Comparison of ENCODE assay signal across 1 cellular context in the genomic region with DNA sequence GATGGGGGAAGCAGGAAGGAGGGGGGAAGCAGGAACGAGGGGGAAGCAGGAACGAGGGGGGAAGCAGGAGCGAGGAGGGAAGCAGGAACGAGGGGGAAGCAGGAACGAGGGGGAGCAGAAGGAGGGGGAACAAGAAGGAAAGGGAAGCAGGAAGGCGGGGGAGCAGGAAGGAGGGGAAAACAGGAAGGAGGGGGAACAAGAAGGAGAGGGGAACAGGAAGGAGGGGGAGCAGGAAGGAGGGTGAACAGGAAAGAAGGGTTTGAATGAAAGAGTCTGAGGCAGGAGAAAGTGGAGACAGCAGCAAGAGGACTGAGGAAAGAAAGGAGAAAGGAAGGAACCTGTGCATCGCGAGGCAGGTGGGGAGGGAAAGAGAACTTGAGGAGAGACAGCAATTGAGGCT.
TF ChIP-seq lines count a peak whose summit lies in the region.

No MANE protein-coding gene starts in this region.

TF ChIP-seq in GM12878, 131 proteins besides CTCF, POLR2A, EP300 and RAD21 (continued from another document):
- TF ChIP-seq, protein P1, sequence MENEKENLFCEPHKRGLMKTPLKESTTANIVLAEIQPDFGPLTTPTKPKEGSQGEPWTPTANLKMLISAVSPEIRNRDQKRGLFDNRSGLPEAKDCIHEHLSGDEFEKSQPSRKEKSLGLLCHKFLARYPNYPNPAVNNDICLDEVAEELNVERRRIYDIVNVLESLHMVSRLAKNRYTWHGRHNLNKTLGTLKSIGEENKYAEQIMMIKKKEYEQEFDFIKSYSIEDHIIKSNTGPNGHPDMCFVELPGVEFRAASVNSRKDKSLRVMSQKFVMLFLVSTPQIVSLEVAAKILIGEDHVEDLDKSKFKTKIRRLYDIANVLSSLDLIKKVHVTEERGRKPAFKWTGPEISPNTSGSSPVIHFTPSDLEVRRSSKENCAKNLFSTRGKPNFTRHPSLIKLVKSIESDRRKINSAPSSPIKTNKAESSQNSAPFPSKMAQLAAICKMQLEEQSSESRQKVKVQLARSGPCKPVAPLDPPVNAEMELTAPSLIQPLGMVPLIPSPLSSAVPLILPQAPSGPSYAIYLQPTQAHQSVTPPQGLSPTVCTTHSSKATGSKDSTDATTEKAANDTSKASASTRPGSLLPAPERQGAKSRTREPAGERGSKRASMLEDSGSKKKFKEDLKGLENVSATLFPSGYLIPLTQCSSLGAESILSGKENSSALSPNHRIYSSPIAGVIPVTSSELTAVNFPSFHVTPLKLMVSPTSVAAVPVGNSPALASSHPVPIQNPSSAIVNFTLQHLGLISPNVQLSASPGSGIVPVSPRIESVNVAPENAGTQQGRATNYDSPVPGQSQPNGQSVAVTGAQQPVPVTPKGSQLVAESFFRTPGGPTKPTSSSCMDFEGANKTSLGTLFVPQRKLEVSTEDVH (IDR thresholded peaks at IDR 0.05; ENCODE audit: low read depth, partially characterized antibody), result no peak
TF ChIP-seq in GM12878: peak in this region for 3.
